ENCODE assay signal across 1 cellular context in genomic region chr1:43530483-43531452, GRCh38.
TF ChIP-seq lines count a peak whose summit lies in the region.

TSS of gene PTPRF (plus strand) at chr1:43530883. CDS start at chr1:43545076, 14,193 bp downstream.

TF ChIP-seq in GM23338, 12 proteins besides CTCF, POLR2A, EP300 and RAD21 (continued from another document):
- TF ChIP-seq ZNF462 (CRISPR knock-in tag; IDR thresholded peaks at IDR 0.05) (no peak), ZNF331 (CRISPR knock-in tag; IDR thresholded peaks at IDR 0.05; ENCODE audit: low read depth) (no peak)
TF ChIP-seq in GM23338: peak in this region for 0.
